Comparison of ENCODE assay signal across 9 cellular contexts in genomic region chr19:3721131-3721899, GRCh38. TPM values are rescaled to one million over a fixed set of nuclear protein-coding genes. Genes with fewer than 3 reads are reported as not detected.
DNase-seq lines count a peak whose midpoint lies in the region; ATAC-seq, FAIRE-seq and TF ChIP-seq lines count a peak whose summit lies in the region.
"Had no signal": no experiment of that assay in that cellular context is flagged by ENCODE, and none has a peak within 500 bp of the region (broad histone marks: within the 10 kb centered on the region; RNA-seq: fewer than 3 reads in every experiment).

No MANE protein-coding gene starts in this region.

- WGBS in pancreas, 2 donors: 17 to 20% methylated on average over 41 to 46 of the region's 47 CpGs

- H3K27ac ChIP-seq in DND-41 (ENCODE audit: low read length) (no peak overlapping the region), pancreas (no peak overlapping the region)

- peaks cover 27% of the 10 kb centered on the region for H3K27me3 ChIP-seq in DND-41 (ENCODE audit: insufficient read depth, low read length, poor library complexity)
- no peaks in the 10 kb centered on the region for H3K27me3 ChIP-seq in pancreas

- peak overlapping the region; percentile 19; the same call in 1 of the 2 replicates for H3K4me2 ChIP-seq in DND-41 (ENCODE audit: insufficient read depth, low read length)

- H3K4me1 ChIP-seq in DND-41 (ENCODE audit: insufficient read depth, low read length): peaks cover 3% of the 10 kb centered on the region; the same call in 1 of the 2 replicates
- peaks cover 0 to 10% (median 4%) of the 10 kb centered on the region in 3 donors for H3K4me1 ChIP-seq in pancreas

- DNase-seq in DND-41 (peak; percentile 81), MV-4-11 (lab: John Stamatoyannopoulos, UW) (peak; percentile 79), SK-N-DZ (ENCODE audit: low spot score) (peak; percentile 79), glomerular visceral epithelial cell (ENCODE audit: extremely low spot score) (peak; percentile 86), pancreas (peak; percentile 96 to 99 (median 98)), type B pancreatic cell (ENCODE audit: extremely low spot score, unreplicated experiment) (peak; percentile 93)

- no peak overlapping the region for H2AFZ ChIP-seq in DND-41 (ENCODE audit: low read depth, low read length)

- H3K4me1 Mint-ChIP-seq in activated naive CD4-positive, alpha-beta T cell treated with anti-CD3 and anti-CD28 coated beads, Interleukin-2, amount 50 U/mL, for 24 hours: peaks cover 34% of the 10 kb centered on the region
- peaks cover 3% of the 10 kb centered on the region for H3K4me1 Mint-ChIP-seq in type B pancreatic cell (ENCODE audit: unreplicated experiment)

- peak; percentile 66 for ATAC-seq in DND-41 (ENCODE audit: insufficient read depth, low read depth)
- ATAC-seq in pancreas: peak; percentile 84 to 94 (median 88)
- no peak for ATAC-seq in HG02798 (IDR thresholded peaks at IDR 0.05; ENCODE audit: poor library complexity, unreplicated experiment)

- H3K36me3 ChIP-seq in DND-41 (ENCODE audit: insufficient read depth, low read length) (no peaks in the 10 kb centered on the region), pancreas (no peaks in the 10 kb centered on the region)

- peak overlapping the region; percentile 80 for H3K4me3 Mint-ChIP-seq in activated naive CD4-positive, alpha-beta T cell treated with anti-CD3 and anti-CD28 coated beads, Interleukin-2, amount 50 U/mL, for 24 hours
- H3K4me3 Mint-ChIP-seq in type B pancreatic cell: peak overlapping the region; percentile 85

- FAIRE-seq in pancreas (lab: Jason Lieb, UNC): no peak

- H3K9ac ChIP-seq in DND-41 (ENCODE audit: low read depth, low read length): no peak overlapping the region

- no peaks in the 10 kb centered on the region for H3K79me2 ChIP-seq in DND-41 (ENCODE audit: insufficient read depth, low read length)

- H3K4me3 ChIP-seq in DND-41 (ENCODE audit: low read depth in 1 of 2, low read length in 2 of 2) (no peak overlapping the region), pancreas (peak overlapping the region; percentile 19 to 62 (median 41))

- H4K20me1 ChIP-seq in DND-41 (ENCODE audit: insufficient read depth, low read length): no peaks in the 10 kb centered on the region

- no peaks in the 10 kb centered on the region for H3K36me3 Mint-ChIP-seq in activated naive CD4-positive, alpha-beta T cell treated with anti-CD3 and anti-CD28 coated beads, Interleukin-2, amount 50 U/mL, for 24 hours
- H3K36me3 Mint-ChIP-seq in type B pancreatic cell: no peaks in the 10 kb centered on the region

- no peak for TF ChIP-seq CTCF in DND-41 (IDR thresholded peaks at IDR 0.05; ENCODE audit: borderline replicate concordance, extremely low read depth, low read length, poor library complexity, severe bottlenecking)
- TF ChIP-seq CTCF in pancreas (IDR thresholded peaks at IDR 0.05): no peak
- no peak for TF ChIP-seq CTCF in type B pancreatic cell (conservative IDR thresholded peaks at IDR 0.05)

- intact Hi-C loops in pancreas (cut with DNase I): no loop called here

- no peak overlapping the region for H3K27ac Mint-ChIP-seq in activated naive CD4-positive, alpha-beta T cell treated with anti-CD3 and anti-CD28 coated beads, Interleukin-2, amount 50 U/mL, for 24 hours
- H3K27ac Mint-ChIP-seq in type B pancreatic cell: no peak overlapping the region

- no peaks in the 10 kb centered on the region for H3K9me3 Mint-ChIP-seq in activated naive CD4-positive, alpha-beta T cell treated with anti-CD3 and anti-CD28 coated beads, Interleukin-2, amount 50 U/mL, for 24 hours
- H3K9me3 Mint-ChIP-seq in type B pancreatic cell: no peaks in the 10 kb centered on the region

- H3K27me3 Mint-ChIP-seq in activated naive CD4-positive, alpha-beta T cell treated with anti-CD3 and anti-CD28 coated beads, Interleukin-2, amount 50 U/mL, for 24 hours: no peaks in the 10 kb centered on the region
- peaks cover 24% of the 10 kb centered on the region for H3K27me3 Mint-ChIP-seq in type B pancreatic cell

- no peaks in the 10 kb centered on the region for H3K9me3 ChIP-seq in DND-41 (ENCODE audit: insufficient read depth, low read length, severe bottlenecking)
- no peaks in the 10 kb centered on the region for H3K9me3 ChIP-seq in pancreas

RNA-seq across cellular contexts. Expression of gene TJP3, which starts 13.1 kb away (rescaled TPM):
- polyA plus RNA-seq in SK-N-DZ (2014; cell fraction: cytosol; rRNA removed): not detected in 2 replicates
- not detected in 2 replicates for polyA plus RNA-seq in SK-N-DZ (2014; cell fraction: nucleus; rRNA removed)
- total RNA-seq in pancreas: 10 to 100 TPM in 5 of 6 donors, 1 to 10 TPM in 1; 9.2 to 23.7 (median 15.1) TPM
- polyA plus RNA-seq in pancreas: 10 to 100 TPM; 26.2 to 36.0 TPM
- 20.0 and 53.8 TPM in 2 replicates for total RNA-seq in type B pancreatic cell (ENCODE audit: low replicate concordance)

RNA-seq across cellular contexts. Expression of gene PIP5K1C, which starts 21.0 kb away (rescaled TPM):
- 6.6 and 7.8 TPM in 2 replicates for polyA plus RNA-seq in SK-N-DZ (2014; cell fraction: cytosol; rRNA removed)
- polyA plus RNA-seq in SK-N-DZ (2014; cell fraction: nucleus; rRNA removed): 11.8 and 19.5 TPM in 2 replicates
- total RNA-seq in pancreas (10 to 100 TPM; 12.9 to 21.4 (median 14.9) TPM), type B pancreatic cell (ENCODE audit: low replicate concordance) (35.9 and 44.5 TPM in 2 replicates)
- polyA plus RNA-seq in pancreas: 10 to 100 TPM; 14.1 to 24.8 TPM

RNA-seq across cellular contexts. Expression of gene APBA3, which starts 40.2 kb away (rescaled TPM):
- 26.0 and 43.3 TPM in 2 replicates for polyA plus RNA-seq in SK-N-DZ (2014; cell fraction: cytosol; rRNA removed)
- 59.4 and 69.5 TPM in 2 replicates for polyA plus RNA-seq in SK-N-DZ (2014; cell fraction: nucleus; rRNA removed)
- 10 to 100 TPM in 3 of 6 donors, 1 to 10 TPM in 3; 6.7 to 18.7 (median 9.7) TPM for total RNA-seq in pancreas
- polyA plus RNA-seq in pancreas: 10 to 100 TPM; 21.7 to 27.1 TPM
- total RNA-seq in type B pancreatic cell (ENCODE audit: low replicate concordance): 25.1 and 28.5 TPM in 2 replicates

RNA-seq across cellular contexts. Expression of gene MRPL54, which starts 41.2 kb away (rescaled TPM):
- polyA plus RNA-seq in SK-N-DZ (2014; cell fraction: cytosol; rRNA removed): 87.1 and 125 TPM in 2 replicates
- polyA plus RNA-seq in SK-N-DZ (2014; cell fraction: nucleus; rRNA removed): 44.0 and 57.4 TPM in 2 replicates
- total RNA-seq in pancreas (10 to 100 TPM; 30.0 to 46.3 (median 36.5) TPM), type B pancreatic cell (ENCODE audit: low replicate concordance) (35.9 and 44.0 TPM in 2 replicates)
- 100 to 1,000 TPM in 1 of 2 donors, 10 to 100 TPM in 1; 95.8 to 104 TPM for polyA plus RNA-seq in pancreas

RNA-seq across cellular contexts. Expression of gene RAX2, which starts 50.7 kb away (rescaled TPM):
- polyA plus RNA-seq in SK-N-DZ (2014; cell fraction: cytosol; rRNA removed): not detected in 2 replicates
- not detected in 2 replicates for polyA plus RNA-seq in SK-N-DZ (2014; cell fraction: nucleus; rRNA removed)
- total RNA-seq in pancreas (not detected), type B pancreatic cell (ENCODE audit: low replicate concordance) (not detected in 2 replicates)
- not detected for polyA plus RNA-seq in pancreas
- total RNA-seq: activated CD8-positive, alpha-beta memory T cell treated with anti-CD3 and anti-CD28 coated beads for 36 hours had no signal

Comparison
In these comparisons a context has a peak if more than half of its experiments do, and no peak if none do; other contexts are left out.
1. H3K4me3 ChIP-seq: peak in pancreas (4 of 4); none in DND-41 (0 of 2).
2. Peak in every context shown above with its lines, with median percentiles within 50 percentile points of each other: DNase-seq.